Comparison of ENCODE assay signal across 12 cellular contexts in the genomic region with DNA sequence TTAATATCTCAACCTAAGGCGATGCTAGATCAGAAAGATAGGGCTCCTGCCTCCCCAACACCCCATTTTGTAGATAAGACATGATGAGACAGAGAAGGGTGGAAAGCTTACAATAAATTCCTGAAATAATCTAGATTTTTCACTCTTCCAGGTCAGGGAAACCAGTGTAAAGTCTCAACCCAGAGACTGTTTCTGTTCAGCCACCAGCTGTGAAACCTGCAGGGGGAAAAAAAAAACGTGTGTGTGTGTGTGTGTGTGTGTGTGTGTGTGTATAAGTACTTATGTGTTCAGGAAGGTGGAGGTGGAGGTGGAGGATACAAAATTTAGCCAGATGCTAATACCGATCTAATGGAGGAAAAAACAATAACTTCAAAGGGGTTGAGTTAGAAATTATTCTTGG. TPM values are rescaled to one million over a fixed set of nuclear protein-coding genes. Genes with fewer than 3 reads are reported as not detected.
DNase-seq lines count a peak whose midpoint lies in the region; ATAC-seq and TF ChIP-seq lines count a peak whose summit lies in the region.
"Had no signal": no experiment of that assay in that cellular context is flagged by ENCODE, and none has a peak within 500 bp of the region (broad histone marks: within the 10 kb centered on the region; RNA-seq: fewer than 3 reads in every experiment).

No MANE protein-coding gene starts in this region.

- TF ChIP-seq EP300 in esophagus muscularis mucosa (IDR thresholded peaks at IDR 0.05) = no peak

- no peak for TF ChIP-seq CTCF in esophagus muscularis mucosa (IDR thresholded peaks at IDR 0.05)

- POLR2A ChIA-PET in T-cell (lab: Charles Lee) = interaction anchor here (0.6 to 1.0 kb wide), 2 partner anchors 81 to 424 kb away, joined by 4 to 5 read pairs; no protein-coding TSS in a partner anchor

- peaks cover 6% of the 10 kb centered on the region for H3K36me3 Mint-ChIP-seq in activated CD8-positive, alpha-beta memory T cell treated with anti-CD3 and anti-CD28 coated beads, Interleukin-2, amount 10 ng/mL, durations not matched to agents 7 days and 5 days
- peaks cover 2% of the 10 kb centered on the region for H3K36me3 Mint-ChIP-seq in T-cell
- peaks cover 1% of the 10 kb centered on the region for H3K36me3 Mint-ChIP-seq in stimulated activated memory B cell treated with anti-CD40 and anti-IgM and Interleukin-4, amounts not matched to agents 10 μg/mL and 1 μg/mL and 100 μg/mL, for 72 hours

- TF ChIP-seq POLR2A in esophagus muscularis mucosa (IDR thresholded peaks at IDR 0.05; ENCODE audit: low read depth) = no peak

- WGBS in esophagus muscularis mucosa = 42% methylated on average over 3 of the region's 3 CpGs

- intact Hi-C loops in esophagus muscularis mucosa (cut with DNase I) = no loop called here

- DNase-seq in activated CD8-positive, alpha-beta memory T cell treated with anti-CD3 and anti-CD28 coated beads, Interleukin-2, amount 10 ng/mL, durations not matched to agents 7 days and 5 days = no peak
- no peak for DNase-seq in activated CD8-positive, alpha-beta memory T cell treated with anti-CD3 and anti-CD28 coated beads, Interleukin-2, amount 50 U/mL, for 48 hours
- DNase-seq in T-cell (no peak), esophagus muscularis mucosa (ENCODE audit: extremely low spot score) (no peak), NCI-H1436 treated with DMSO at 0.1 percent for 48 hours (lab: John Stamatoyannopoulos, UW) (no peak)
- DNase-seq: DMS153, NCI-H524 treated with DMSO at 0.1 percent for 48 hours, SJCRH30 had no signal

- no peaks in the 10 kb centered on the region for H3K27me3 Mint-ChIP-seq in activated CD8-positive, alpha-beta memory T cell treated with anti-CD3 and anti-CD28 coated beads, Interleukin-2, amount 10 ng/mL, durations not matched to agents 7 days and 5 days
- H3K27me3 Mint-ChIP-seq in T-cell = peaks cover 0 to 10% of the 10 kb centered on the region in 2 donors
- H3K27me3 Mint-ChIP-seq in stimulated activated memory B cell treated with anti-CD40 and anti-IgM and Interleukin-4, amounts not matched to agents 10 μg/mL and 1 μg/mL and 100 μg/mL, for 72 hours = no peaks in the 10 kb centered on the region

- H3K27ac ChIP-seq in esophagus muscularis mucosa (replicated peaks in 1 of 4) = peak overlapping the region in 3 of 4 donors; percentile 54 to 68 (median 60)
- H3K27ac ChIP-seq: SJCRH30, thoracic aorta had no signal

- no peaks in the 10 kb centered on the region for H3K36me3 ChIP-seq in esophagus muscularis mucosa
- H3K36me3 ChIP-seq: SJCRH30, thoracic aorta had no signal

- ATAC-seq in activated CD8-positive, alpha-beta memory T cell treated with anti-CD3 and anti-CD28 coated beads, Interleukin-2, amount 10 ng/mL, durations not matched to agents 7 days and 5 days = no peak
- ATAC-seq in T-cell (replicated peaks in 1 of 4) = no peak
- no peak for ATAC-seq in stimulated activated memory B cell treated with anti-CD40 and anti-IgM and Interleukin-4, amounts not matched to agents 10 μg/mL and 1 μg/mL and 100 μg/mL, for 72 hours
- ATAC-seq in GM21381 (IDR thresholded peaks at IDR 0.05; ENCODE audit: unreplicated experiment) = no peak
- ATAC-seq in GM18867 (IDR thresholded peaks at IDR 0.05; ENCODE audit: unreplicated experiment) = no peak

- CTCF ChIA-PET in activated CD8-positive, alpha-beta memory T cell treated with anti-CD3 and anti-CD28 coated beads, Interleukin-2, amount 10 ng/mL, durations not matched to agents 7 days and 5 days (lab: Charles Lee) = no interaction called here
- CTCF ChIA-PET in T-cell (lab: Charles Lee) = interaction anchor here in 1 of 2 donors (0.5 kb wide), 1 partner anchor 220 kb away, joined by 3 read pairs; no protein-coding TSS in a partner anchor

- H3K4me1 ChIP-seq in esophagus muscularis mucosa = peaks cover 0 to 10% (median 0%) of the 10 kb centered on the region in 4 donors
- H3K4me1 ChIP-seq: SJCRH30 had no signal

- H3K4me3 ChIP-seq in esophagus muscularis mucosa = no peak overlapping the region
- H3K4me3 ChIP-seq: SJCRH30 had no signal

- peaks cover 26% of the 10 kb centered on the region for H3K4me1 Mint-ChIP-seq in activated CD8-positive, alpha-beta memory T cell treated with anti-CD3 and anti-CD28 coated beads, Interleukin-2, amount 10 ng/mL, durations not matched to agents 7 days and 5 days
- H3K4me1 Mint-ChIP-seq in T-cell = peaks cover 8 to 42% (median 18%) of the 10 kb centered on the region in 3 donors
- peaks cover 18% of the 10 kb centered on the region for H3K4me1 Mint-ChIP-seq in stimulated activated memory B cell treated with anti-CD40 and anti-IgM and Interleukin-4, amounts not matched to agents 10 μg/mL and 1 μg/mL and 100 μg/mL, for 72 hours

- H3K27me3 ChIP-seq in esophagus muscularis mucosa = no peaks in the 10 kb centered on the region
- H3K27me3 ChIP-seq: SJCRH30 had no signal

- peak overlapping the region; percentile 100 for H3K4me3 Mint-ChIP-seq in activated CD8-positive, alpha-beta memory T cell treated with anti-CD3 and anti-CD28 coated beads, Interleukin-2, amount 10 ng/mL, durations not matched to agents 7 days and 5 days
- peak overlapping the region; percentile 86 to 96 (median 89) for H3K4me3 Mint-ChIP-seq in T-cell
- H3K4me3 Mint-ChIP-seq in stimulated activated memory B cell treated with anti-CD40 and anti-IgM and Interleukin-4, amounts not matched to agents 10 μg/mL and 1 μg/mL and 100 μg/mL, for 72 hours = peak overlapping the region; percentile 96

- peak overlapping the region; percentile 87 for H3K27ac Mint-ChIP-seq in activated CD8-positive, alpha-beta memory T cell treated with anti-CD3 and anti-CD28 coated beads, Interleukin-2, amount 10 ng/mL, durations not matched to agents 7 days and 5 days
- H3K27ac Mint-ChIP-seq in T-cell = peak overlapping the region; percentile 96 to 99
- H3K27ac Mint-ChIP-seq in stimulated activated memory B cell treated with anti-CD40 and anti-IgM and Interleukin-4, amounts not matched to agents 10 μg/mL and 1 μg/mL and 100 μg/mL, for 72 hours = peak overlapping the region; percentile 96

- H3K9me3 ChIP-seq in esophagus muscularis mucosa = no peaks in the 10 kb centered on the region
- H3K9me3 ChIP-seq: SJCRH30, thoracic aorta had no signal

- H3K9me3 Mint-ChIP-seq in activated CD8-positive, alpha-beta memory T cell treated with anti-CD3 and anti-CD28 coated beads, Interleukin-2, amount 10 ng/mL, durations not matched to agents 7 days and 5 days (ENCODE audit: low read depth) = no peaks in the 10 kb centered on the region
- no peaks in the 10 kb centered on the region for H3K9me3 Mint-ChIP-seq in T-cell
- H3K9me3 Mint-ChIP-seq in stimulated activated memory B cell treated with anti-CD40 and anti-IgM and Interleukin-4, amounts not matched to agents 10 μg/mL and 1 μg/mL and 100 μg/mL, for 72 hours = no peaks in the 10 kb centered on the region

RNA-seq across cellular contexts. Expression of gene ITM2A, which starts 0.8 kb away (rescaled TPM):
- total RNA-seq in activated CD8-positive, alpha-beta memory T cell treated with anti-CD3 and anti-CD28 coated beads, Interleukin-2, amount 10 ng/mL, durations not matched to agents 7 days and 5 days = 100 to 1,000 TPM in 1 of 2 experiments, 10 to 100 TPM in 1; 93.9 to 160 TPM
- total RNA-seq in T-cell (100 to 1,000 TPM; 102 to 163 (median 122) TPM), esophagus muscularis mucosa (10 to 100 TPM; 19.1 to 62.8 (median 37.8) TPM)
- total RNA-seq: SJCRH30 had no signal
